In the genomic region with DNA sequence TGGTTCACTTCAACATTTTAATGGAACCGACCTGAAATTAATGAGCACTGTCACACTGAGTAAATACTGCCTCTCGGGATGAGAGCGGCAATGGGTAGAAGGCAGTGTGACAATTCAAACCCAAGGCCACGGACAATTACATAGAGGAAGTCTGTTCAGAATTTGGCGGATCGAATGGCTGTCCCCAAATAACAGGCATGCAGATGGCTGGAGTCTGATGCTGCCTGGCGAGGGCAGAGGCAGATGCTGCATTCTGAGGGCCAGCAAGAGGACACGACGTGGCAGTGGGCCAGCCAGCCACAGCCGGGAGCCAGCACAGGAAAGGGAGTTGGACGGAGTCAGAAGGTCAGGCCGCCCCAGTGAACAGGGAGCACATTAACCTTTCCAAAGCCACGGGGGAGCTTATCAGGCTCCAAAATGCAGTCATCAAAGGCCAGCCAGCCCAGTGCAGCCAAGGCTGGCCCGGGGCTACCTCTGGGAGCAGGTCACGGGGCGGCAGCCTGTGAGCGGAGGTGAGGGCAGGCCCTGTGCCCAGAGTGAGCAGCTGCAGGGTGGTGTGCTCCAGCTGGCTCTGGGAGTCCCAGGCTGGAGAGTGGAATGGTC, we compare ENCODE assay signal across 14 cellular contexts.
DNase-seq lines count a peak whose midpoint lies in the region; ATAC-seq and TF ChIP-seq lines count a peak whose summit lies in the region.
"Had no signal": no experiment of that assay in that cellular context is flagged by ENCODE, and none has a peak within 500 bp of the region (broad histone marks: within the 10 kb centered on the region; RNA-seq: fewer than 3 reads in every experiment).

No MANE protein-coding gene starts in this region.

- no peaks in the 10 kb centered on the region for H3K36me3 ChIP-seq in BE2C
- H3K36me3 ChIP-seq: Peyer's patch had no signal

- TF ChIP-seq CTCF in BE2C (IDR thresholded peaks at IDR 0.05; ENCODE audit: low read depth, low read length): no peak
- no peak for TF ChIP-seq CTCF in activated CD8-positive, alpha-beta T cell treated with anti-CD3 and anti-CD28 coated beads for 36 hours (IDR thresholded peaks at IDR 0.05)

- DNase-seq in BE2C (peak; percentile 73), left ventricle myocardium superior (peak; percentile 95), pons (ENCODE audit: low spot score) (peak; percentile 53), HCEC 1CT (no peak)
- DNase-seq in activated CD8-positive, alpha-beta T cell treated with anti-CD3 and anti-CD28 coated beads for 36 hours: no peak
- DNase-seq: activated CD4-positive, alpha-beta T cell treated with anti-CD3 and anti-CD28 coated beads, Interleukin-2, amount 50 U/mL, for 1 hour; activated naive CD8-positive, alpha-beta T cell treated with anti-CD3 and anti-CD28 coated beads, Interleukin-2, amount 10 ng/mL, durations not matched to agents 7 days and 5 days; AML-193; NCI-H1436; stimulated activated CD4-positive, alpha-beta T cell treated with anti-CD3 and anti-CD28 coated beads, Interleukin-2, amount 100 ng/mL, for 24 hours had no signal

- H3K4me3 ChIP-seq in BE2C (ENCODE audit: low read depth, low read length): no peak overlapping the region
- H3K4me3 ChIP-seq: Peyer's patch had no signal

- H3K27me3 Mint-ChIP-seq in activated CD8-positive, alpha-beta T cell treated with anti-CD3 and anti-CD28 coated beads for 36 hours: no peaks in the 10 kb centered on the region

- peaks cover 23% of the 10 kb centered on the region for H3K4me1 ChIP-seq in BE2C
- H3K4me1 ChIP-seq: Peyer's patch had no signal

- no peaks in the 10 kb centered on the region for H3K9me3 ChIP-seq in BE2C
- H3K9me3 ChIP-seq: Peyer's patch had no signal

- intact Hi-C loops in left ventricle myocardium superior (cut with micrococcal nuclease): no loop called here
- intact Hi-C loops in activated CD8-positive, alpha-beta T cell treated with anti-CD3 and anti-CD28 coated beads for 36 hours (cut with micrococcal nuclease): no loop called here

- peaks cover 2% of the 10 kb centered on the region for H3K9me3 Mint-ChIP-seq in activated CD8-positive, alpha-beta T cell treated with anti-CD3 and anti-CD28 coated beads for 36 hours

- ATAC-seq in SK-N-SH treated with all-trans-retinoic acid at 6 μM for 48 hours (peak; percentile 68), left ventricle myocardium superior (peak; percentile 96), GM21526 (IDR thresholded peaks at IDR 0.05; ENCODE audit: low FRiP score, unreplicated experiment) (no peak), HG03108 (IDR thresholded peaks at IDR 0.05; ENCODE audit: unreplicated experiment) (no peak)
- ATAC-seq in activated CD8-positive, alpha-beta T cell treated with anti-CD3 and anti-CD28 coated beads for 36 hours: no peak

- CTCF ChIA-PET in activated CD8-positive, alpha-beta T cell treated with anti-CD3 and anti-CD28 coated beads for 36 hours (lab: Charles Lee): no interaction called here

- peaks cover 2% of the 10 kb centered on the region for H3K36me3 Mint-ChIP-seq in activated CD8-positive, alpha-beta T cell treated with anti-CD3 and anti-CD28 coated beads for 36 hours (ENCODE audit: low read depth)
- H3K36me3 Mint-ChIP-seq: activated naive CD8-positive, alpha-beta T cell treated with anti-CD3 and anti-CD28 coated beads, Interleukin-2, amount 10 ng/mL, durations not matched to agents 7 days and 5 days had no signal

- H3K4me1 Mint-ChIP-seq in activated CD8-positive, alpha-beta T cell treated with anti-CD3 and anti-CD28 coated beads for 36 hours (ENCODE audit: low read depth): no peaks in the 10 kb centered on the region
- H3K4me1 Mint-ChIP-seq: activated naive CD8-positive, alpha-beta T cell treated with anti-CD3 and anti-CD28 coated beads, Interleukin-2, amount 10 ng/mL, durations not matched to agents 7 days and 5 days had no signal

- H3K27me3 ChIP-seq in BE2C: no peaks in the 10 kb centered on the region
- H3K27me3 ChIP-seq: Peyer's patch had no signal

- POLR2A ChIA-PET in activated CD8-positive, alpha-beta T cell treated with anti-CD3 and anti-CD28 coated beads for 36 hours (lab: Charles Lee): no interaction called here

- H3K4me3 Mint-ChIP-seq in activated CD8-positive, alpha-beta T cell treated with anti-CD3 and anti-CD28 coated beads for 36 hours: no peak overlapping the region
- H3K4me3 Mint-ChIP-seq: activated naive CD8-positive, alpha-beta T cell treated with anti-CD3 and anti-CD28 coated beads, Interleukin-2, amount 10 ng/mL, durations not matched to agents 7 days and 5 days had no signal

- no peak overlapping the region for H3K27ac Mint-ChIP-seq in activated CD8-positive, alpha-beta T cell treated with anti-CD3 and anti-CD28 coated beads for 36 hours
- H3K27ac Mint-ChIP-seq: activated naive CD8-positive, alpha-beta T cell treated with anti-CD3 and anti-CD28 coated beads, Interleukin-2, amount 10 ng/mL, durations not matched to agents 7 days and 5 days had no signal

TF ChIP-seq in SK-N-SH treated with all-trans-retinoic acid at 6 μM for 48 hours, 23 proteins besides CTCF, POLR2A, EP300 and RAD21:
- TF ChIP-seq, protein P1, sequence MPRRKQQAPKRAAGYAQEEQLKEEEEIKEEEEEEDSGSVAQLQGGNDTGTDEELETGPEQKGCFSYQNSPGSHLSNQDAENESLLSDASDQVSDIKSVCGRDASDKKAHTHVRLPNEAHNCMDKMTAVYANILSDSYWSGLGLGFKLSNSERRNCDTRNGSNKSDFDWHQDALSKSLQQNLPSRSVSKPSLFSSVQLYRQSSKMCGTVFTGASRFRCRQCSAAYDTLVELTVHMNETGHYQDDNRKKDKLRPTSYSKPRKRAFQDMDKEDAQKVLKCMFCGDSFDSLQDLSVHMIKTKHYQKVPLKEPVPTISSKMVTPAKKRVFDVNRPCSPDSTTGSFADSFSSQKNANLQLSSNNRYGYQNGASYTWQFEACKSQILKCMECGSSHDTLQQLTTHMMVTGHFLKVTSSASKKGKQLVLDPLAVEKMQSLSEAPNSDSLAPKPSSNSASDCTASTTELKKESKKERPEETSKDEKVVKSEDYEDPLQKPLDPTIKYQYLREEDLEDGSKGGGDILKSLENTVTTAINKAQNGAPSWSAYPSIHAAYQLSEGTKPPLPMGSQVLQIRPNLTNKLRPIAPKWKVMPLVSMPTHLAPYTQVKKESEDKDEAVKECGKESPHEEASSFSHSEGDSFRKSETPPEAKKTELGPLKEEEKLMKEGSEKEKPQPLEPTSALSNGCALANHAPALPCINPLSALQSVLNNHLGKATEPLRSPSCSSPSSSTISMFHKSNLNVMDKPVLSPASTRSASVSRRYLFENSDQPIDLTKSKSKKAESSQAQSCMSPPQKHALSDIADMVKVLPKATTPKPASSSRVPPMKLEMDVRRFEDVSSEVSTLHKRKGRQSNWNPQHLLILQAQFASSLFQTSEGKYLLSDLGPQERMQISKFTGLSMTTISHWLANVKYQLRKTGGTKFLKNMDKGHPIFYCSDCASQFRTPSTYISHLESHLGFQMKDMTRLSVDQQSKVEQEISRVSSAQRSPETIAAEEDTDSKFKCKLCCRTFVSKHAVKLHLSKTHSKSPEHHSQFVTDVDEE (CRISPR knock-in tag; IDR thresholded peaks at IDR 0.05): peak; percentile 76; the same call in 1 of the 2 replicates
- TF ChIP-seq TCF4 (CRISPR knock-in tag; IDR thresholded peaks at IDR 0.05; ENCODE audit: borderline replicate concordance) (peak; percentile 60; the same call in 1 of the 2 replicates), ZNF70 (CRISPR knock-in tag; IDR thresholded peaks at IDR 0.05) (0 out of 2 replicates have a peak, but pooled peaks have one; percentile 56)
- TF ChIP-seq, protein P2, sequence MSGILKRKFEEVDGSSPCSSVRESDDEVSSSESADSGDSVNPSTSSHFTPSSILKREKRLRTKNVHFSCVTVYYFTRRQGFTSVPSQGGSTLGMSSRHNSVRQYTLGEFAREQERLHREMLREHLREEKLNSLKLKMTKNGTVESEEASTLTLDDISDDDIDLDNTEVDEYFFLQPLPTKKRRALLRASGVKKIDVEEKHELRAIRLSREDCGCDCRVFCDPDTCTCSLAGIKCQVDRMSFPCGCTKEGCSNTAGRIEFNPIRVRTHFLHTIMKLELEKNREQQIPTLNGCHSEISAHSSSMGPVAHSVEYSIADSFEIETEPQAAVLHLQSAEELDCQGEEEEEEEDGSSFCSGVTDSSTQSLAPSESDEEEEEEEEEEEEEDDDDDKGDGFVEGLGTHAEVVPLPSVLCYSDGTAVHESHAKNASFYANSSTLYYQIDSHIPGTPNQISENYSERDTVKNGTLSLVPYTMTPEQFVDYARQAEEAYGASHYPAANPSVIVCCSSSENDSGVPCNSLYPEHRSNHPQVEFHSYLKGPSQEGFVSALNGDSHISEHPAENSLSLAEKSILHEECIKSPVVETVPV (CRISPR knock-in tag; IDR thresholded peaks at IDR 0.05): no peak
TF ChIP-seq in SK-N-SH treated with all-trans-retinoic acid at 6 μM for 48 hours: peak in this region for 3.

Comparison
In these comparisons a context has a peak if more than half of its experiments do, and no peak if none do; other contexts are left out.
1. DNase-seq: peak in BE2C (single experiment), left ventricle myocardium superior (single experiment) and pons (single experiment); none in HCEC 1CT (single experiment) and activated CD8-positive, alpha-beta T cell treated with anti-CD3 and anti-CD28 coated beads for 36 hours (single experiment).
2. ATAC-seq: peak in SK-N-SH treated with all-trans-retinoic acid at 6 μM for 48 hours (single experiment) and left ventricle myocardium superior (single experiment); none in GM21526 (single experiment), HG03108 (single experiment) and activated CD8-positive, alpha-beta T cell treated with anti-CD3 and anti-CD28 coated beads for 36 hours (single experiment).